Comparison of ENCODE assay signal across 17 cellular contexts in genomic region chr7:39904077-39904486, GRCh38.
"Had no signal": no experiment of that assay in that cellular context is flagged by ENCODE, and none has a peak within 500 bp of the region (broad histone marks: within the 10 kb centered on the region; RNA-seq: fewer than 3 reads in every experiment).

No MANE protein-coding gene starts in this region.

- ATAC-seq: effector memory CD8-positive, alpha-beta T cell; foreskin keratinocyte; lower lobe of right lung; stimulated activated effector memory CD8-positive, alpha-beta T cell treated with anti-CD3 and anti-CD28 coated beads, Interleukin-12 subunit alpha, Interleukin-12 subunit beta, amount 100 ng/mL, for 72 hours; T-helper 17 cell had no signal

- DNase-seq: activated B cell treated with CpG ODN at 0.5 μM for 24 hours; activated CD4-positive, alpha-beta T cell treated with anti-CD3 and anti-CD28 coated beads, Interleukin-2, amount 10 ng/mL, durations not matched to agents 7 days and 5 days; activated CD8-positive, alpha-beta memory T cell treated with anti-CD3 and anti-CD28 coated beads for 24 hours; activated naive CD4-positive, alpha-beta T cell treated with anti-CD3 and anti-CD28 coated beads for 36 hours; caudate nucleus; effector memory CD8-positive, alpha-beta T cell; foreskin keratinocyte; lower lobe of right lung; midbrain; naive B cell; small intestine; substantia nigra; T-helper 17 cell; transverse colon had no signal

- H3K27me3 ChIP-seq: transverse colon had no signal

- H3K4me3 ChIP-seq: lower lobe of right lung, transverse colon had no signal

- H3K27ac ChIP-seq: epithelial cell of prostate, foreskin keratinocyte, lower lobe of right lung, parathyroid adenoma, transverse colon had no signal

- H3K36me3 ChIP-seq: lower lobe of right lung, transverse colon had no signal
